Comparison of ENCODE assay signal across 22 cellular contexts in the genomic region with DNA sequence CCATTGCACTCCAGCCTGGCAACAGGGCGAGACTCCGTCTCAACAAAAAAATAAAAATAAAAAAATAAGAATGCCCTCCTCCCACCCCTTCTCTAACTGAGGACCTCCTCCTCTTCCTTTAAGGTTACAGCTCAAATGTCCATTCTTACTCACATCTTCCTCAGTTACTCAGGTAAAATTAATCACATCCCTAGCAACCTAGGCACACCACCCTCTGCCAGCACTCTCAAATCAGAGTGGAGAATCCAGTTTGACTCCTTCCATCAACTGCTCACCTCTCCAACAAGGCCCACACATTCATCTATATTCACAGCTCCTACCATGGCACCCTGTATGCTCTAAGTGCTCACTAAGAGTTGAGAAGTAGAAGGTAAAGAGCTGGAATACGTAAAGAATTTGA.
"Had no signal": no experiment of that assay in that cellular context is flagged by ENCODE, and none has a peak within 500 bp of the region (broad histone marks: within the 10 kb centered on the region; RNA-seq: fewer than 3 reads in every experiment).

No MANE protein-coding gene starts in this region.

- DNase-seq: activated effector memory CD4-positive, alpha-beta T cell treated with Interleukin-2 at 50 U/mL for 16 hours; activated naive CD4-positive, alpha-beta T cell treated with anti-CD3 and anti-CD28 coated beads, Interleukin-2, amount 50 U/mL, for 16 hours; amygdala; body of pancreas; caudate nucleus; head of caudate nucleus; lower lobe of right lung; right lobe of liver; small intestine; stimulated activated CD4-positive, alpha-beta T cell treated with anti-CD3 and anti-CD28 coated beads, Interleukin-15, amount 100 ng/mL, for 24 hours; stimulated activated CD4-positive, alpha-beta T cell treated with anti-CD3 and anti-CD28 coated beads, Interleukin-4, amount 100 ng/mL, for 4 hours; stimulated activated naive CD4-positive, alpha-beta T cell treated with Interleukin-2 at 50 U/mL for 16 hours; SW 1271; transverse colon; uterus had no signal

- ATAC-seq: body of pancreas, lower lobe of right lung, right lobe of liver had no signal

- H3K36me3 ChIP-seq: lower lobe of right lung, right lobe of liver, suprapubic skin, transverse colon, uterus had no signal

- H3K4me3 ChIP-seq: body of pancreas, lower lobe of right lung, right lobe of liver, suprapubic skin, transverse colon, uterus had no signal

- FAIRE-seq: colon, endometrium, frontal cortex, keratinocyte, small intestine had no signal

- H2AFZ ChIP-seq: parathyroid adenoma had no signal

- H3K4me1 Mint-ChIP-seq: nephron had no signal

- H3K27ac ChIP-seq: body of pancreas, lower lobe of right lung, parathyroid adenoma, right lobe of liver, suprapubic skin, transverse colon, uterus had no signal

- H3K4me3 Mint-ChIP-seq: nephron had no signal

- H3K27me3 ChIP-seq: body of pancreas, right lobe of liver, suprapubic skin, transverse colon, uterus had no signal

- H3K79me2 ChIP-seq: parathyroid adenoma had no signal

- H3K9me3 ChIP-seq: body of pancreas, lower lobe of right lung, right lobe of liver, suprapubic skin, transverse colon, uterus had no signal

- H3K4me1 ChIP-seq: lower lobe of right lung, parathyroid adenoma, right lobe of liver, suprapubic skin, transverse colon, uterus had no signal

- H3K27ac Mint-ChIP-seq: nephron had no signal

- H3K9ac ChIP-seq: parathyroid adenoma had no signal
